26 cellular contexts compared by ENCODE assay signal in genomic region chr7:130818056-130818455, GRCh38.
"Had no signal": no experiment of that assay in that cellular context is flagged by ENCODE, and none has a peak within 500 bp of the region (broad histone marks: within the 10 kb centered on the region; RNA-seq: fewer than 3 reads in every experiment).

No MANE protein-coding gene starts in this region.

- H3K36me3 ChIP-seq: neural progenitor cell, ovary, right lobe of liver, sigmoid colon, stomach, thoracic aorta, thyroid gland, tibial nerve, upper lobe of left lung, vagina had no signal

- H3K79me2 ChIP-seq: parathyroid adenoma had no signal

- H3K27ac ChIP-seq: neural progenitor cell, ovary, parathyroid adenoma, psoas muscle, right lobe of liver, sigmoid colon, stomach, thoracic aorta, thyroid gland, tibial nerve, upper lobe of left lung, vagina had no signal

- H2AFZ ChIP-seq: neural progenitor cell, parathyroid adenoma had no signal

- H3K4me3 ChIP-seq: neural progenitor cell, ovary, psoas muscle, right lobe of liver, sigmoid colon, stomach, thoracic aorta, thyroid gland, tibial nerve, upper lobe of left lung, vagina had no signal

- FAIRE-seq: small intestine, urothelium cell line had no signal

- H3K27me3 ChIP-seq: neural progenitor cell, ovary, right lobe of liver, sigmoid colon, stomach, thyroid gland, tibial nerve, upper lobe of left lung, vagina had no signal

- H3K9ac ChIP-seq: neural progenitor cell, parathyroid adenoma had no signal

- DNase-seq: natural killer cell; occipital lobe; ovary; posterior cingulate gyrus; psoas muscle; right cardiac atrium; right lobe of liver; sigmoid colon; small intestine; stimulated activated CD4-positive, alpha-beta T cell treated with anti-CD3 and anti-CD28 coated beads, Interleukin-15, amount 100 ng/mL, for 24 hours; stimulated activated CD4-positive, alpha-beta T cell treated with anti-CD3 and anti-CD28 coated beads, Interleukin-2, amount 100 ng/mL, for 24 hours; stimulated activated CD4-positive, alpha-beta T cell treated with anti-CD3 and anti-CD28 coated beads, Interleukin-2, amount 100 ng/mL, for 48 hours; stimulated activated CD4-positive, alpha-beta T cell treated with anti-CD3 and anti-CD28 coated beads, Interleukin-4, amount 100 ng/mL, for 24 hours; stimulated activated naive B cell treated with anti-CD40 and anti-IgM and Interleukin-4, amounts not matched to agents 10 μg/mL and 1 μg/mL and 100 μg/mL, for 72 hours; stimulated activated naive CD4-positive, alpha-beta T cell treated with Interleukin-2 at 50 U/mL for 16 hours; stomach; thyroid gland; trophoblast cell; upper lobe of left lung had no signal

- ATAC-seq: natural killer cell; psoas muscle; right cardiac atrium; right lobe of liver; stimulated activated effector memory CD8-positive, alpha-beta T cell treated with anti-CD3 and anti-CD28 coated beads, Interleukin-12 subunit alpha, Interleukin-12 subunit beta, amount 100 ng/mL, for 72 hours; stimulated activated naive B cell treated with anti-CD40 and anti-IgM and Interleukin-4, amounts not matched to agents 10 μg/mL and 1 μg/mL and 100 μg/mL, for 72 hours had no signal

- H3K4me2 ChIP-seq: neural progenitor cell had no signal

- H3K4me1 ChIP-seq: neural progenitor cell, parathyroid adenoma, psoas muscle, right lobe of liver, sigmoid colon, stomach, thyroid gland, upper lobe of left lung, vagina had no signal

- H3K9me3 ChIP-seq: ovary, psoas muscle, right lobe of liver, sigmoid colon, stomach, thoracic aorta, thyroid gland, tibial nerve, upper lobe of left lung, vagina had no signal
